In the genomic region with DNA sequence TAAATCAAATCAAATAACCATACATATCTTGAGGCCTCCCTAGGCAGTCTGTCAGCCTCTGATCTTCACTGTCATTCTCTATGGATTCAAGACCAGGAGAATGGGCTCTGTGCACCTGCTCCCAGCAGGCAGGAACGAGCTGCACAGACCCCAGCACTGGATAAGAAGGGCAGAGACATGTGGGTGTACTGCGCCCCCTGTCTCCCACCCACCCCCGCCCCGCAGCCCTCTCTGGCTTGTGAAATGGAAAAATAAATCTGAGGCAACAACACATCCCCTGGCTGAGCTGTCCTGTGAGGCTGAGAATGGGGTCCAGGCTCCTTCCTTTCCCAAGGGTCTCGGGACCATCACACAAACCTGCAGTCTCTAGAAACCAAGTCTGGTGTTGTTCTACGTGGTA, we compare ENCODE assay signal across 26 cellular contexts. TPM values are rescaled to one million over a fixed set of nuclear protein-coding genes. Genes with fewer than 3 reads are reported as not detected.
DNase-seq lines count a peak whose midpoint lies in the region; ATAC-seq, FAIRE-seq and TF ChIP-seq lines count a peak whose summit lies in the region.
"Had no signal": no experiment of that assay in that cellular context is flagged by ENCODE, and none has a peak within 500 bp of the region (broad histone marks: within the 10 kb centered on the region; RNA-seq: fewer than 3 reads in every experiment).

No MANE protein-coding gene starts in this region.

- H3K4ac ChIP-seq in H9 (ENCODE audit: low read depth, low read length) (no peak overlapping the region), H1 (replicated peaks; ENCODE audit: insufficient read length, low read depth, low read length) (no peak overlapping the region)

- H2BK20ac ChIP-seq in H9 (ENCODE audit: low read depth, low read length, poor library complexity, severe bottlenecking) (no peak overlapping the region), H1 (ENCODE audit: low read length) (no peak overlapping the region)

- no peaks in the 10 kb centered on the region for H3K79me2 ChIP-seq in H9 (ENCODE audit: insufficient read depth, low read length)
- no peaks in the 10 kb centered on the region for H3K79me2 ChIP-seq in H1 (ENCODE audit: control insufficient read depth in 1 of 2, insufficient read depth in 2 of 2, low read length in 2 of 2)

- no peak overlapping the region for H3K4me3 ChIP-seq in H1 (ENCODE audit: extremely low read depth in 1 of 4, insufficient read depth in 2 of 4, low read depth in 3 of 4, low read length in 4 of 4)
- no peak overlapping the region for H3K4me3 ChIP-seq in gastrocnemius medialis
- H3K4me3 ChIP-seq: A549, SK-N-MC, upper lobe of left lung had no signal

- H3K9ac ChIP-seq in H9 (ENCODE audit: extremely low read depth, insufficient read length, low read length) (no peak overlapping the region), H1 (replicated peaks in 1 of 4; ENCODE audit: extremely low read depth in 1 of 4, low read depth in 3 of 4, low read length in 3 of 4) (no peak overlapping the region)

- peaks cover 4% of the 10 kb centered on the region for H3K27me3 Mint-ChIP-seq in H9 (ENCODE audit: low read depth)

- H4K20me1 ChIP-seq in H9 (ENCODE audit: control insufficient read depth, insufficient read depth, insufficient read length) (no peaks in the 10 kb centered on the region), H1 (replicated peaks in 1 of 2; ENCODE audit: control insufficient read depth in 1 of 2, insufficient read depth in 2 of 2, low read length in 2 of 2) (no peaks in the 10 kb centered on the region)

- H3K27me3 ChIP-seq in H9 (ENCODE audit: insufficient read depth, low read length) (no peaks in the 10 kb centered on the region), H1 (replicated peaks in 1 of 4; ENCODE audit: control insufficient read depth in 3 of 4, extremely low read depth in 1 of 4, insufficient read depth in 3 of 4, low read length in 3 of 4) (no peaks in the 10 kb centered on the region), gastrocnemius medialis (no peaks in the 10 kb centered on the region)
- H3K27me3 ChIP-seq: upper lobe of left lung had no signal

- H2BK12ac ChIP-seq in H9 (ENCODE audit: insufficient read length, low read depth, low read length) (no peak overlapping the region), H1 (ENCODE audit: low read depth, low read length) (0 out of 2 replicates have a peak overlapping the region, but pooled peaks have one; percentile 72)

- H3K4me1 Mint-ChIP-seq in H9 = peaks cover 33 to 52% of the 10 kb centered on the region in 2 experiments

- H3K79me1 ChIP-seq in H9 (ENCODE audit: insufficient read depth, low read depth, low read length, poor library complexity, severe bottlenecking) (no peaks in the 10 kb centered on the region), H1 (ENCODE audit: low read depth, low read length) (no peaks in the 10 kb centered on the region; the same call in 1 of the 2 replicates)

- H3K9me3 Mint-ChIP-seq in H9 = peaks cover 7 to 17% of the 10 kb centered on the region in 2 experiments

- intact Hi-C loops in gastrocnemius medialis (cut with DNase I; ENCODE audit: low total_unique reads) = loop anchor here (10.0 kb wide), 1 partner anchor 241 kb away; a partner anchor contains a TSS

- TF ChIP-seq CTCF in H9 (conservative IDR thresholded peaks at IDR 0.05) (peak; percentile 27; the same call in 1 of the 3 replicates), H1 (IDR thresholded peaks at IDR 0.05; ENCODE audit: control extremely low read depth in 1 of 3, insufficient read depth in 1 of 3, low read depth in 1 of 3, low read length in 3 of 3) (no peak), gastrocnemius medialis (IDR thresholded peaks at IDR 0.05 in 4 of 5, conservative IDR thresholded peaks at IDR 0.05 in 1 of 5) (no peak)

- H3K4me1 ChIP-seq in H9 (ENCODE audit: insufficient read depth, low read length) = 0 out of 2 replicates have a peak, but pooled peaks cover 5% of the 10 kb centered on the region
- peaks cover 1 to 18% (median 7%) of the 10 kb centered on the region in 4 experiments; a peak in 5 of 7 replicates for H3K4me1 ChIP-seq in H1 (replicated peaks in 1 of 4; ENCODE audit: control insufficient read depth in 3 of 4, insufficient read depth in 4 of 4, low read length in 3 of 4)
- peaks cover 12 to 18% of the 10 kb centered on the region in 2 donors for H3K4me1 ChIP-seq in gastrocnemius medialis

- 0 out of 7 replicates have a peak overlapping the region, but pooled peaks of 1 of the 3 experiments have one; percentile 46 for H3K27ac Mint-ChIP-seq in H9
- H3K27ac Mint-ChIP-seq: T-helper 1 cell treated with Interleukin-12 subunit alpha and Interleukin-12 subunit beta and Interleukin-4 antibody, amounts not matched to agents 30 μg/mL and 1 μg/mL, for 36 hours had no signal

- in situ Hi-C loops in gastrocnemius medialis (cut with MboI; ENCODE audit: low sequenced_read_pairs in 4 of 4) = no loop called here

- H3K4me2 ChIP-seq in H9 (ENCODE audit: insufficient read depth, insufficient read length, low read length) (no peak overlapping the region), H1 (ENCODE audit: insufficient read depth in 1 of 2, low read depth in 2 of 2, low read length in 2 of 2) (no peak overlapping the region)
- H3K4me2 ChIP-seq: A549 had no signal

- H4K5ac ChIP-seq in H9 (ENCODE audit: insufficient read length, low read depth, low read length) (no peak overlapping the region), H1 (ENCODE audit: insufficient read length, low read depth, low read length) (no peak overlapping the region)

- H2BK120ac ChIP-seq in H9 (ENCODE audit: low read depth, low read length, poor library complexity, severe bottlenecking) = no peak overlapping the region
- no peak overlapping the region for H2BK120ac ChIP-seq in H1 (replicated peaks; ENCODE audit: low read depth, low read length)

- H3K27ac ChIP-seq in H9 (ENCODE audit: insufficient read length, low read depth, low read length) = no peak overlapping the region
- no peak overlapping the region for H3K27ac ChIP-seq in H1 (ENCODE audit: low read depth, low read length)
- H3K27ac ChIP-seq in gastrocnemius medialis = peak overlapping the region; percentile 34 to 67 (median 54)
- H3K27ac ChIP-seq: foreskin keratinocyte had no signal

- H3K18ac ChIP-seq in H9 (ENCODE audit: insufficient read length, low read depth, low read length) = no peak overlapping the region
- H3K18ac ChIP-seq in H1 (ENCODE audit: extremely low read depth, low read length) = no peak overlapping the region

- H3T11ph ChIP-seq in H9 (ENCODE audit: low read length) = no peak overlapping the region

- H4K8ac ChIP-seq in H9 (replicated peaks; ENCODE audit: insufficient read length, low read depth, low read length) (no peak overlapping the region), H1 (ENCODE audit: extremely low read depth, insufficient read depth, low read length) (no peak overlapping the region)

- H4K91ac ChIP-seq in H9 (ENCODE audit: insufficient read length, low read depth, low read length) (no peak overlapping the region), H1 (replicated peaks; ENCODE audit: insufficient read length, low read length) (no peak overlapping the region)

- TF ChIP-seq EP300 in H1 (IDR thresholded peaks at IDR 0.05; ENCODE audit: borderline replicate concordance in 1 of 2, low read depth in 2 of 2, low read length in 2 of 2) = no peak

- peaks cover 3 to 24% (median 5%) of the 10 kb centered on the region in 3 experiments; a peak in 6 of 7 replicates for H3K36me3 Mint-ChIP-seq in H9 (ENCODE audit: insufficient read depth in 1 of 3, low read depth in 3 of 3)

- H3K9me3 ChIP-seq in H9 (ENCODE audit: control insufficient read depth, low read depth, low read length) (no peaks in the 10 kb centered on the region), H1 (ENCODE audit: insufficient read depth in 2 of 2, low read depth in 1 of 2, low read length in 1 of 2) (peaks cover 0 to 6% of the 10 kb centered on the region in 2 experiments; a peak in 1 of 4 replicates), gastrocnemius medialis (no peaks in the 10 kb centered on the region)
- H3K9me3 ChIP-seq: A549, upper lobe of left lung had no signal

- H3K14ac ChIP-seq in H9 (ENCODE audit: insufficient read depth, low read length) = 0 out of 2 replicates have a peak overlapping the region, but pooled peaks have one; percentile 75
- no peak overlapping the region for H3K14ac ChIP-seq in H1 (ENCODE audit: insufficient read length)

- H3K56ac ChIP-seq in H9 (ENCODE audit: insufficient read length, low read depth, low read length) (no peak overlapping the region), H1 (replicated peaks; ENCODE audit: insufficient read length, low read depth, low read length) (no peak overlapping the region)

- WGBS in H9 (ENCODE audit: extremely low coverage, insufficient read length, low lambda C conversion rate) = no CpG with 5 or more reads among the region's 6 CpGs
- 82% methylated on average over 5 of the region's 6 CpGs; no CpG with 5 or more reads in 1 of the 2 experiments for WGBS in H1 (ENCODE audit: extremely low coverage in 1 of 2, insufficient coverage in 1 of 2, insufficient read length in 1 of 2, insufficient replicate concordance in 2 of 2, low coverage in 1 of 2, low lambda C conversion rate in 2 of 2, missing lambda C conversion rate in 1 of 2), 2 experiments

- H2AK5ac ChIP-seq in H9 (ENCODE audit: insufficient read length, low read length) = no peak overlapping the region
- H2AK5ac ChIP-seq in H1 (ENCODE audit: low read depth, low read length) = no peak overlapping the region

- H2AFZ ChIP-seq in H9 (ENCODE audit: low read length) (no peak overlapping the region), H1 (ENCODE audit: low read length) (no peak overlapping the region)

- CTCF ChIA-PET in H1 (lab: Charles Lee; ENCODE audit: partially characterized antibody) = interaction anchor here (0.6 to 2.3 kb wide), 12 partner anchors 9 to 699 kb away, joined by 3 to 6 read pairs (median 3); no protein-coding TSS in a partner anchor

- TF ChIP-seq RAD21 in H1 (IDR thresholded peaks at IDR 0.05 in 1 of 2, conservative IDR thresholded peaks at IDR 0.05 in 1 of 2; ENCODE audit: low read depth in 2 of 2, low read length in 2 of 2) = peak; percentile 24 to 52; a peak in 3 of 4 replicates

- ATAC-seq in gastrocnemius medialis (no peak), GM21423 (IDR thresholded peaks at IDR 0.05; ENCODE audit: unreplicated experiment) (no peak)
- ATAC-seq in activated CD4-positive, CD25-positive, alpha-beta regulatory T cell treated with anti-CD3 and anti-CD28 coated beads, Interleukin-2, amount 50 U/mL, for 24 hours = no peak
- ATAC-seq: A549; activated T-cell treated with anti-CD3 and anti-CD28 coated beads, Interleukin-2, amount 50 U/mL, for 4 hours; foreskin keratinocyte had no signal

- no peak overlapping the region for H3K23ac ChIP-seq in H9 (ENCODE audit: insufficient read length, low read depth, low read length)
- no peak overlapping the region for H3K23ac ChIP-seq in H1 (ENCODE audit: insufficient read length)

- DNase-seq in NCI-H748 (lab: John Stamatoyannopoulos, UW; ENCODE audit: unreplicated experiment) (peak; percentile 32), NCI-H748 treated with DMSO at 0.1 percent for 48 hours (lab: John Stamatoyannopoulos, UW) (no peak), H9 (no peak), H1 (ENCODE audit: low read depth in 1 of 2, low spot score in 2 of 2) (no peak), gastrocnemius medialis (no peak), NOMO-1 (lab: John Stamatoyannopoulos, UW; ENCODE audit: unreplicated experiment in 2 of 2) (no peak)
- DNase-seq: activated CD4-positive, alpha-beta T cell treated with anti-CD3 and anti-CD28 coated beads for 48 hours; activated T-cell treated with anti-CD3 and anti-CD28 coated beads, Interleukin-2, amount 50 U/mL, for 4 hours; DMS79 treated with DMSO at 0.1 percent for 48 hours; effector memory CD4-positive, alpha-beta T cell; foreskin keratinocyte; GOT3; NCI-H1930; nucleus accumbens; small intestine; stimulated activated CD4-positive, alpha-beta T cell treated with anti-CD3 and anti-CD28 coated beads, Interleukin-1b, Interleukin-23, amount 100 ng/mL, for 48 hours; upper lobe of left lung had no signal

- POLR2A ChIA-PET in H1 (lab: Charles Lee; ENCODE audit: partially characterized antibody) = no interaction called here

- H2BK15ac ChIP-seq in H9 (ENCODE audit: low read depth, low read length) (no peak overlapping the region), H1 (ENCODE audit: low read length) (no peak overlapping the region)

- no peak overlapping the region for H3K4me3 Mint-ChIP-seq in H9
- H3K4me3 Mint-ChIP-seq: activated T-cell treated with anti-CD3 and anti-CD28 coated beads, Interleukin-2, amount 50 U/mL, for 4 hours; brain; T-helper 1 cell treated with Interleukin-12 subunit alpha and Interleukin-12 subunit beta and Interleukin-4 antibody, amounts not matched to agents 30 μg/mL and 1 μg/mL, for 36 hours had no signal

- no peaks in the 10 kb centered on the region for H3K36me3 ChIP-seq in H1 (ENCODE audit: control insufficient read depth in 2 of 4, insufficient read depth in 4 of 4, low read length in 3 of 4)
- H3K36me3 ChIP-seq in gastrocnemius medialis = no peaks in the 10 kb centered on the region
- H3K36me3 ChIP-seq: upper lobe of left lung had no signal

- TF ChIP-seq POLR2A in H1 (IDR thresholded peaks at IDR 0.05; ENCODE audit: control extremely low read depth in 1 of 2, low read depth in 2 of 2, low read length in 2 of 2) (no peak), gastrocnemius medialis (IDR thresholded peaks at IDR 0.05) (no peak)

- H2BK5ac ChIP-seq in H9 (ENCODE audit: insufficient read length, low read length) (no peak overlapping the region), H1 (ENCODE audit: low read depth, low read length) (no peak overlapping the region)

- peaks cover 3% of the 10 kb centered on the region for H3K23me2 ChIP-seq in H9 (ENCODE audit: insufficient read length, low read depth, low read length, poor library complexity, severe bottlenecking)
- no peaks in the 10 kb centered on the region for H3K23me2 ChIP-seq in H1 (ENCODE audit: low read depth, low read length)

- no peak for FAIRE-seq in H1 (lab: Jason Lieb, UNC)
- FAIRE-seq: A549, GM18507, keratinocyte, RCC 7860, small intestine had no signal

RNA-seq across cellular contexts. Expression of a gene that starts 26.2 kb away (rescaled TPM):
- total RNA-seq in H9 (2021) (7.6 and 8.4 TPM in 2 replicates), gastrocnemius medialis (1 to 10 TPM; 3.8 to 8.8 (median 5.8) TPM)
- total RNA-seq in H1 (2021; fragmentation: NEBNext Ultra II Directional; extraction: Animal tissue kit (Norgen Biotek cat#: 25700)) = 7.6 and 8.2 TPM in 2 replicates
- 1.4 and 1.6 TPM in 2 replicates for polyA plus RNA-seq in H1 (2011; rRNA removed)
- 2.3 TPM for polyA plus RNA-seq in H1 (2011; cell fraction: cytosol; rRNA removed)
- polyA plus RNA-seq in H1 (2011; cell fraction: nucleus; rRNA removed) = 5.6 TPM
- 3.4 to 4.8 TPM (median 4.7 TPM) in 4 replicates for polyA plus RNA-seq in H1 (2012, experiment 1 of 2)
- polyA plus RNA-seq in H1 (2012, experiment 2 of 2) = 1.5 TPM
- polyA plus RNA-seq in H1 (2013, experiment 1 of 2) = 3.2 TPM
- polyA plus RNA-seq in H1 (2013, experiment 2 of 2) = 3.0 TPM
- 3.8 and 9.6 TPM in 2 replicates for polyA minus RNA-seq in H1 (2011; rRNA and poly(A)+ RNA removed)
- polyA minus RNA-seq in H1 (2011; cell fraction: cytosol; rRNA and poly(A)+ RNA removed) = 2.9 TPM
- 5.8 TPM for polyA minus RNA-seq in H1 (2011; cell fraction: nucleus; rRNA and poly(A)+ RNA removed)

Comparison
In these comparisons a context has a peak if more than half of its experiments do, and no peak if none do; other contexts are left out.
1. H3K27ac ChIP-seq: peak in gastrocnemius medialis (4 of 4); none in H9 (single experiment) and H1 (single experiment).